ENCODE assay signal across 8 cellular contexts in the genomic region with DNA sequence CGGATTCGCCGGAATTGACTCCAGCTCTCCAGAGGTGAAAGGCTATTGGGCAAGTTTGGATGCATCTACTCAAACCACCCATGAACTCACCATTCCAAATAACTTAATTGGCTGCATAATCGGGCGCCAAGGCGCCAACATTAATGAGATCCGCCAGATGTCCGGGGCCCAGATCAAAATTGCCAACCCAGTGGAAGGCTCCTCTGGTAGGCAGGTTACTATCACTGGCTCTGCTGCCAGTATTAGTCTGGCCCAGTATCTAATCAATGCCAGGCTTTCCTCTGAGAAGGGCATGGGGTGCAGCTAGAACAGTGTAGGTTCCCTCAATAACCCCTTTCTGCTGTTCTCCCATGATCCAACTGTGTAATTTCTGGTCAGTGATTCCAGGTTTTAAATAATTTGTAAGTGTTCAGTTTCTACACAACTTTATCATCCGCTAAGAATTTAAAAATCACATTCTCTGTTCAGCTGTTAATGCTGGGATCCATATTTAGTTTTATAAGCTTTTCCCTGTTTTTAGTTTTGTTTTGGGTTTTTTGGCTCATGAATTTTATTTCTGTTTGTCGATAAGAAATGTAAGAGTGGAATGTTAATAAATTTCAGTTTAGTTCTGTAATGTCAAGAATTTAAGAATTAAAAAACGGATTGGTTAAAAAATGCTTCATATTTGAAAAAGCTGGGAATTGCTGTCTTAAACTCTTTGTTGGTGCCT. TPM values are rescaled to one million over a fixed set of nuclear protein-coding genes. Genes with fewer than 3 reads are reported as not detected.
DNase-seq lines count a peak whose midpoint lies in the region; ATAC-seq and TF ChIP-seq lines count a peak whose summit lies in the region.

No MANE protein-coding gene starts in this region.

- H3K9me3 ChIP-seq in prostate gland, result no peaks in the 10 kb centered on the region

- H3K4me3 ChIP-seq in epithelial cell of esophagus (ENCODE audit: low read length) (peak overlapping the region; percentile 96), prostate gland (peak overlapping the region; percentile 70 to 80)

- peak; percentile 62 for DNase-seq in NCI-H748 (lab: John Stamatoyannopoulos, UW; ENCODE audit: unreplicated experiment)
- DNase-seq in NCI-H748 treated with DMSO at 0.1 percent for 48 hours (lab: John Stamatoyannopoulos, UW), result no peak
- no peak for DNase-seq in epithelial cell of esophagus (ENCODE audit: low read depth)
- DNase-seq in prostate gland (ENCODE audit: low spot score), result no peak

- no peak for ATAC-seq in GM21619 (IDR thresholded peaks at IDR 0.05; ENCODE audit: unreplicated experiment)
- no peak for ATAC-seq in HG03469 (IDR thresholded peaks at IDR 0.05; ENCODE audit: unreplicated experiment)
- no peak for ATAC-seq in HG03139 (IDR thresholded peaks at IDR 0.05; ENCODE audit: unreplicated experiment)

- intact Hi-C loops in prostate gland (cut with DNase I), result loop anchor here (5.0 to 10.0 kb wide), 2 partner anchors 104 to 156 kb away; partner anchors contain the start of genes C2orf42 and TIA1

- H3K27me3 ChIP-seq in prostate gland (replicated peaks; ENCODE audit: insufficient read depth), result no peaks in the 10 kb centered on the region

- WGBS in prostate gland, result 2% methylated on average over 11 of the region's 11 CpGs

- TF ChIP-seq CTCF in epithelial cell of esophagus (IDR thresholded peaks at IDR 0.05; ENCODE audit: insufficient read depth, low read depth, low read length, missing control alignments) (no peak), prostate gland (IDR thresholded peaks at IDR 0.05) (no peak)

- no peaks in the 10 kb centered on the region for H3K36me3 ChIP-seq in prostate gland

- peak overlapping the region; percentile 98 to 100 for H3K27ac ChIP-seq in prostate gland

- peaks cover 14% of the 10 kb centered on the region for H3K4me1 ChIP-seq in prostate gland (replicated peaks)

- TF ChIP-seq POLR2A in prostate gland (IDR thresholded peaks at IDR 0.05), result no peak

TF ChIP-seq in PFSK-1, 5 proteins besides CTCF, POLR2A, EP300 and RAD21:
- TF ChIP-seq FOXP2 (optimal IDR thresholded peaks at IDR 0.05; ENCODE audit: borderline replicate concordance, extremely low read depth, extremely low read length, insufficient read depth) (no peak), SIN3A (IDR thresholded peaks at IDR 0.05; ENCODE audit: borderline replicate concordance, insufficient read depth, low read length) (peak; percentile 8; the same call in 1 of the 2 replicates), TAF1 (IDR thresholded peaks at IDR 0.05; ENCODE audit: borderline replicate concordance, insufficient read depth, low read length) (no peak), POLR2AphosphoS5 (IDR thresholded peaks at IDR 0.05; ENCODE audit: low read depth, low read length) (no peak)
- TF ChIP-seq, protein P1, sequence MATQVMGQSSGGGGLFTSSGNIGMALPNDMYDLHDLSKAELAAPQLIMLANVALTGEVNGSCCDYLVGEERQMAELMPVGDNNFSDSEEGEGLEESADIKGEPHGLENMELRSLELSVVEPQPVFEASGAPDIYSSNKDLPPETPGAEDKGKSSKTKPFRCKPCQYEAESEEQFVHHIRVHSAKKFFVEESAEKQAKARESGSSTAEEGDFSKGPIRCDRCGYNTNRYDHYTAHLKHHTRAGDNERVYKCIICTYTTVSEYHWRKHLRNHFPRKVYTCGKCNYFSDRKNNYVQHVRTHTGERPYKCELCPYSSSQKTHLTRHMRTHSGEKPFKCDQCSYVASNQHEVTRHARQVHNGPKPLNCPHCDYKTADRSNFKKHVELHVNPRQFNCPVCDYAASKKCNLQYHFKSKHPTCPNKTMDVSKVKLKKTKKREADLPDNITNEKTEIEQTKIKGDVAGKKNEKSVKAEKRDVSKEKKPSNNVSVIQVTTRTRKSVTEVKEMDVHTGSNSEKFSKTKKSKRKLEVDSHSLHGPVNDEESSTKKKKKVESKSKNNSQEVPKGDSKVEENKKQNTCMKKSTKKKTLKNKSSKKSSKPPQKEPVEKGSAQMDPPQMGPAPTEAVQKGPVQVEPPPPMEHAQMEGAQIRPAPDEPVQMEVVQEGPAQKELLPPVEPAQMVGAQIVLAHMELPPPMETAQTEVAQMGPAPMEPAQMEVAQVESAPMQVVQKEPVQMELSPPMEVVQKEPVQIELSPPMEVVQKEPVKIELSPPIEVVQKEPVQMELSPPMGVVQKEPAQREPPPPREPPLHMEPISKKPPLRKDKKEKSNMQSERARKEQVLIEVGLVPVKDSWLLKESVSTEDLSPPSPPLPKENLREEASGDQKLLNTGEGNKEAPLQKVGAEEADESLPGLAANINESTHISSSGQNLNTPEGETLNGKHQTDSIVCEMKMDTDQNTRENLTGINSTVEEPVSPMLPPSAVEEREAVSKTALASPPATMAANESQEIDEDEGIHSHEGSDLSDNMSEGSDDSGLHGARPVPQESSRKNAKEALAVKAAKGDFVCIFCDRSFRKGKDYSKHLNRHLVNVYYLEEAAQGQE (IDR thresholded peaks at IDR 0.05; ENCODE audit: insufficient read depth in 1 of 2, low read depth in 2 of 2, low read length in 2 of 2), result no peak
TF ChIP-seq in PFSK-1: peak in this region for 1.

RNA-seq across cellular contexts. Expression of gene PCBP1, which starts 1.4 kb away (rescaled TPM):
- polyA plus RNA-seq in PFSK-1 (2012; ENCODE audit: insufficient read length, low read depth), result 438 TPM
- 100 to 1,000 TPM; 166 to 219 TPM for total RNA-seq in prostate gland
